In the genomic region with DNA sequence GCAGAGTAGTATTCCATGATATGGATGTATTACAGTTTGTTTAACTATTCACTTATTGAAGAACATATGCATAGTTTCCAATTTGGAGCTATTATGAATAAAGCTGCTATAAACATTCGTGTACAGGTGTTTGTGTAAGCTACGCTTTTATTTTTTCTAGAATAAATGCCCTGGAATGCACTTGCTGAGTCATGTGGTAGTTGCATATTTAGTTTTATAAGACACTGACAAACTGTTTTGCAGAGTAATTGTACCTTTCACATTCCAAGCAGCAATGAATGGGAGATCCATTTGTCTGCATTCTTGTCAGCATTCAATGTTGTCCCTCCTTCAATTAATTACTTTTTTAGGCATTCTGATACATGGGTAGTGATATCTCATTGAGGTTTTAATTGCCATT, we compare ENCODE assay signal across 25 cellular contexts.
"Had no signal": no experiment of that assay in that cellular context is flagged by ENCODE, and none has a peak within 500 bp of the region (broad histone marks: within the 10 kb centered on the region; RNA-seq: fewer than 3 reads in every experiment).

No MANE protein-coding gene starts in this region.

- H3K9me3 Mint-ChIP-seq: nephron progenitor cell; stimulated activated naive CD8-positive, alpha-beta T cell treated with anti-CD3 and anti-CD28 coated beads, Interleukin-15, amount 100 ng/mL, for 72 hours had no signal

- H3K9me3 ChIP-seq: esophagus muscularis mucosa, lower lobe of right lung, psoas muscle, testis, tibial nerve had no signal

- ATAC-seq: effector memory CD8-positive, alpha-beta T cell; left cardiac atrium; lower lobe of right lung; naive thymus-derived CD4-positive, alpha-beta T cell; psoas muscle; sciatic nerve; stimulated activated naive B cell treated with anti-CD40 and anti-IgM and Interleukin-4, amounts not matched to agents 10 μg/mL and 1 μg/mL and 100 μg/mL, for 72 hours; stimulated activated naive CD8-positive, alpha-beta T cell treated with anti-CD3 and anti-CD28 coated beads, Interleukin-15, amount 100 ng/mL, for 72 hours had no signal

- H3K4me3 ChIP-seq: esophagus muscularis mucosa, hepatocyte, left ventricle myocardium inferior, lower lobe of right lung, psoas muscle, spleen, testis, tibial nerve had no signal

- H2AFZ ChIP-seq: hepatocyte, parathyroid adenoma had no signal

- H3K27me3 ChIP-seq: esophagus muscularis mucosa, hepatocyte, spleen, testis, tibial nerve had no signal

- H3K36me3 Mint-ChIP-seq: naive thymus-derived CD4-positive, alpha-beta T cell; stimulated activated naive B cell treated with anti-CD40 and anti-IgM and Interleukin-4, amounts not matched to agents 10 μg/mL and 1 μg/mL and 100 μg/mL, for 72 hours had no signal

- H3K27ac Mint-ChIP-seq: effector memory CD8-positive, alpha-beta T cell; naive thymus-derived CD4-positive, alpha-beta T cell; nephron progenitor cell; stimulated activated naive B cell treated with anti-CD40 and anti-IgM and Interleukin-4, amounts not matched to agents 10 μg/mL and 1 μg/mL and 100 μg/mL, for 72 hours; stimulated activated naive CD8-positive, alpha-beta T cell treated with anti-CD3 and anti-CD28 coated beads, Interleukin-15, amount 100 ng/mL, for 72 hours had no signal

- H3K27ac ChIP-seq: epithelial cell of prostate, esophagus muscularis mucosa, hepatocyte, left ventricle myocardium inferior, lower lobe of right lung, parathyroid adenoma, psoas muscle, spleen, testis, tibial nerve had no signal

- H3K79me2 ChIP-seq: hepatocyte, parathyroid adenoma had no signal

- H3K4me1 Mint-ChIP-seq: naive thymus-derived CD4-positive, alpha-beta T cell; nephron progenitor cell; stimulated activated naive B cell treated with anti-CD40 and anti-IgM and Interleukin-4, amounts not matched to agents 10 μg/mL and 1 μg/mL and 100 μg/mL, for 72 hours; stimulated activated naive CD8-positive, alpha-beta T cell treated with anti-CD3 and anti-CD28 coated beads, Interleukin-15, amount 100 ng/mL, for 72 hours had no signal

- H3K4me1 ChIP-seq: esophagus muscularis mucosa, left ventricle myocardium inferior, lower lobe of right lung, parathyroid adenoma, psoas muscle, spleen, testis, tibial nerve had no signal

- H3K36me3 ChIP-seq: esophagus muscularis mucosa, left ventricle myocardium inferior, lower lobe of right lung, spleen, tibial nerve had no signal

- H3K4me2 ChIP-seq: hepatocyte had no signal

- H3K27me3 Mint-ChIP-seq: effector memory CD8-positive, alpha-beta T cell; naive thymus-derived CD4-positive, alpha-beta T cell; stimulated activated naive B cell treated with anti-CD40 and anti-IgM and Interleukin-4, amounts not matched to agents 10 μg/mL and 1 μg/mL and 100 μg/mL, for 72 hours; stimulated activated naive CD8-positive, alpha-beta T cell treated with anti-CD3 and anti-CD28 coated beads, Interleukin-15, amount 100 ng/mL, for 72 hours had no signal

- H3K9ac ChIP-seq: parathyroid adenoma had no signal

- H3K4me3 Mint-ChIP-seq: effector memory CD8-positive, alpha-beta T cell; naive thymus-derived CD4-positive, alpha-beta T cell; nephron progenitor cell; stimulated activated naive B cell treated with anti-CD40 and anti-IgM and Interleukin-4, amounts not matched to agents 10 μg/mL and 1 μg/mL and 100 μg/mL, for 72 hours; stimulated activated naive CD8-positive, alpha-beta T cell treated with anti-CD3 and anti-CD28 coated beads, Interleukin-15, amount 100 ng/mL, for 72 hours had no signal

- DNase-seq: effector memory CD8-positive, alpha-beta T cell; foreskin fibroblast; head of caudate nucleus; kidney; left cardiac atrium; left ventricle myocardium inferior; lower lobe of right lung; mesendoderm; naive thymus-derived CD4-positive, alpha-beta T cell; nephron progenitor cell; psoas muscle; retina; spleen; stimulated activated CD4-positive, alpha-beta T cell treated with anti-CD3 and anti-CD28 coated beads, Interleukin-15, amount 100 ng/mL, for 24 hours; stimulated activated CD4-positive, alpha-beta T cell treated with anti-CD3 and anti-CD28 coated beads, Interleukin-1b, Interleukin-23, amount 100 ng/mL, for 48 hours; stimulated activated CD4-positive, alpha-beta T cell treated with anti-CD3 and anti-CD28 coated beads, Interleukin-4, amount 100 ng/mL, for 4 hours; stimulated activated naive B cell treated with anti-CD40 and anti-IgM and Interleukin-4, amounts not matched to agents 10 μg/mL and 1 μg/mL and 100 μg/mL, for 72 hours; stimulated activated naive CD8-positive, alpha-beta T cell treated with anti-CD3 and anti-CD28 coated beads, Interleukin-15, amount 100 ng/mL, for 72 hours; testis had no signal
